ENCODE assay signal across 15 cellular contexts in the genomic region with DNA sequence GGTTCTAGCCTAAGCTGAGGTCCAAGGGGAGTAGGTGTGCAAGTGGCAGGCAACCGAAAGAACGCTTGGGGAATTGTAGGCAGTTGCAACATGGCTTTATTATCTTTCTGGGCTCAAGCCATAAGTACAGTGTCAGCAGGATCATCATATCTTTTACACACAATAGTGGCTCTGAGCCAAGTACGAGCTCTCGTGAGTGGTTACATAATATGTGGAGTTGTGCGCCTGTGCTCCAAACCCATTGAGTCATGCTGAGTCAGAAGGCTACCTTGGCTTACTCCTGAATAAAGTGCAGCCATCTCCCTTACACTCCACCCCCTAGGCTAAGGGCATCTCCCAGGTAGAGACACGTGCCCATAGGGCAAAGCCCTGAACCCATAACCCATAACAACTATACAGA.
DNase-seq lines count a peak whose midpoint lies in the region; TF ChIP-seq lines count a peak whose summit lies in the region.
"Had no signal": no experiment of that assay in that cellular context is flagged by ENCODE, and none has a peak within 500 bp of the region (broad histone marks: within the 10 kb centered on the region; RNA-seq: fewer than 3 reads in every experiment).

No MANE protein-coding gene starts in this region.

- no peak overlapping the region for H3K4me2 ChIP-seq in H9 (ENCODE audit: insufficient read depth, insufficient read length, low read length)

- H2AK5ac ChIP-seq in H9 (ENCODE audit: insufficient read length, low read length), result no peak overlapping the region

- no peak for TF ChIP-seq CTCF in MCF 10A (IDR thresholded peaks at IDR 0.05; ENCODE audit: unreplicated experiment)
- TF ChIP-seq CTCF in breast epithelium (IDR thresholded peaks at IDR 0.05), result no peak
- no peak for TF ChIP-seq CTCF in ovary (IDR thresholded peaks at IDR 0.05)
- TF ChIP-seq CTCF in H9 (conservative IDR thresholded peaks at IDR 0.05), result no peak

- POLR2A ChIA-PET in MCF 10A (lab: Yijun Ruan, JAX), result interaction anchor here (1.0 kb wide), 1 partner anchor 236 kb away, joined by 3 read pairs; no protein-coding TSS in a partner anchor

- no peak overlapping the region for H2BK5ac ChIP-seq in H9 (ENCODE audit: insufficient read length, low read length)

- H3K4ac ChIP-seq in H9 (ENCODE audit: low read depth, low read length), result no peak overlapping the region

- no peak overlapping the region for H3K9ac ChIP-seq in H9 (ENCODE audit: extremely low read depth, insufficient read length, low read length)

- peaks cover 0 to 10% of the 10 kb centered on the region in 2 donors for H3K9me3 ChIP-seq in breast epithelium
- no peaks in the 10 kb centered on the region for H3K9me3 ChIP-seq in ovary
- H3K9me3 ChIP-seq in effector memory CD4-positive, alpha-beta T cell (ENCODE audit: control insufficient read depth, low read length), result no peaks in the 10 kb centered on the region
- no peaks in the 10 kb centered on the region for H3K9me3 ChIP-seq in H9 (ENCODE audit: control insufficient read depth, low read depth, low read length)

- no peak overlapping the region for H3K27ac ChIP-seq in breast epithelium
- no peak overlapping the region for H3K27ac ChIP-seq in ovary
- no peak overlapping the region for H3K27ac ChIP-seq in effector memory CD4-positive, alpha-beta T cell (ENCODE audit: insufficient read depth, low read length, poor library complexity, severe bottlenecking)
- no peak overlapping the region for H3K27ac ChIP-seq in H9 (ENCODE audit: insufficient read length, low read depth, low read length)
- H3K27ac ChIP-seq: dorsolateral prefrontal cortex had no signal

- H3K4me1 ChIP-seq in breast epithelium (no peaks in the 10 kb centered on the region), ovary (ENCODE audit: insufficient read depth) (no peaks in the 10 kb centered on the region), H9 (ENCODE audit: insufficient read depth, low read length) (no peaks in the 10 kb centered on the region)
- no peaks in the 10 kb centered on the region for H3K4me1 ChIP-seq in effector memory CD4-positive, alpha-beta T cell (ENCODE audit: control insufficient read depth, insufficient read depth, low read length, poor library complexity, severe bottlenecking)

- H3K4me3 ChIP-seq in breast epithelium, result no peak overlapping the region
- no peak overlapping the region for H3K4me3 ChIP-seq in ovary
- no peak overlapping the region for H3K4me3 ChIP-seq in effector memory CD4-positive, alpha-beta T cell (ENCODE audit: insufficient read depth, low read depth, low read length, poor library complexity, severe bottlenecking)
- H3K4me3 ChIP-seq: dorsolateral prefrontal cortex had no signal

- H4K8ac ChIP-seq in H9 (replicated peaks; ENCODE audit: insufficient read length, low read depth, low read length), result no peak overlapping the region

- no peak overlapping the region for H2BK20ac ChIP-seq in H9 (ENCODE audit: low read depth, low read length, poor library complexity, severe bottlenecking)

- H3K4me3 Mint-ChIP-seq in MCF 10A (ENCODE audit: unreplicated experiment) (no peak overlapping the region), H9 (no peak overlapping the region)
- H3K4me3 Mint-ChIP-seq: activated T-helper 1 cell treated with anti-CD3 and anti-CD28 coated beads, Interleukin-12 subunit alpha, Interleukin-12 subunit beta, Interleukin-2, Interleukin-4 antibody, amounts not matched to agents 30 ng/mL and 10 ng/mL and 1 ng/mL, durations not matched to agents 14 hours and 24 hours and 36 hours; T-helper 17 cell had no signal

- no peak for TF ChIP-seq EP300 in ovary (IDR thresholded peaks at IDR 0.05)

- WGBS in ovary, 3 donors, result 85 to 90% (median 88%) methylated on average over 6 of the region's 6 CpGs
- no CpG with 5 or more reads among the region's 6 CpGs for WGBS in H9 (ENCODE audit: extremely low coverage, insufficient read length, low lambda C conversion rate)

- no peaks in the 10 kb centered on the region for H4K20me1 ChIP-seq in H9 (ENCODE audit: control insufficient read depth, insufficient read depth, insufficient read length)

- TF ChIP-seq POLR2A in breast epithelium (IDR thresholded peaks at IDR 0.05) (no peak), ovary (IDR thresholded peaks at IDR 0.05) (no peak)

- no peaks in the 10 kb centered on the region for H3K36me3 ChIP-seq in breast epithelium
- no peaks in the 10 kb centered on the region for H3K36me3 ChIP-seq in ovary
- H3K36me3 ChIP-seq in effector memory CD4-positive, alpha-beta T cell (ENCODE audit: control insufficient read depth, insufficient read depth, low read length), result no peaks in the 10 kb centered on the region

- CTCF ChIA-PET in MCF 10A (lab: Yijun Ruan, JAX), result interaction anchor here (0.6 kb wide), 1 partner anchor 220 kb away, joined by 3 read pairs; no protein-coding TSS in a partner anchor

- no peak overlapping the region for H2BK12ac ChIP-seq in H9 (ENCODE audit: insufficient read length, low read depth, low read length)

- no peak overlapping the region for H3K56ac ChIP-seq in H9 (ENCODE audit: insufficient read length, low read depth, low read length)

- no peaks in the 10 kb centered on the region for H3K23me2 ChIP-seq in H9 (ENCODE audit: insufficient read length, low read depth, low read length, poor library complexity, severe bottlenecking)

- H3K27ac Mint-ChIP-seq in MCF 10A (ENCODE audit: low read depth, unreplicated experiment) (no peak overlapping the region), H9 (no peak overlapping the region; a peak in 1 of 7 replicates)
- H3K27ac Mint-ChIP-seq: activated T-helper 1 cell treated with anti-CD3 and anti-CD28 coated beads, Interleukin-12 subunit alpha, Interleukin-12 subunit beta, Interleukin-2, Interleukin-4 antibody, amounts not matched to agents 30 ng/mL and 10 ng/mL and 1 ng/mL, durations not matched to agents 14 hours and 24 hours and 36 hours; T-helper 17 cell had no signal

- no peaks in the 10 kb centered on the region for H3K27me3 ChIP-seq in breast epithelium
- H3K27me3 ChIP-seq in ovary, result no peaks in the 10 kb centered on the region
- no peaks in the 10 kb centered on the region for H3K27me3 ChIP-seq in effector memory CD4-positive, alpha-beta T cell (replicated peaks; ENCODE audit: control insufficient read depth, insufficient read depth, low read length, poor library complexity, severe bottlenecking)
- H3K27me3 ChIP-seq in H9 (ENCODE audit: insufficient read depth, low read length), result no peaks in the 10 kb centered on the region
- H3K27me3 ChIP-seq: dorsolateral prefrontal cortex had no signal

- H3K79me2 ChIP-seq in H9 (ENCODE audit: insufficient read depth, low read length), result no peaks in the 10 kb centered on the region

- BruUV-seq in MCF 10A (replicated peaks; lab: Mats Ljungman, UMichigan), result no TSS peak

- H3K4me1 Mint-ChIP-seq in MCF 10A (ENCODE audit: insufficient read depth, unreplicated experiment) (peaks cover 7% of the 10 kb centered on the region), H9 (peaks cover 0 to 2% of the 10 kb centered on the region in 2 experiments; a peak in 1 of 4 replicates)
- H3K4me1 Mint-ChIP-seq: T-helper 17 cell had no signal

- no peak overlapping the region for H3K14ac ChIP-seq in H9 (ENCODE audit: insufficient read depth, low read length)

- H3K27me3 Mint-ChIP-seq in MCF 10A (ENCODE audit: insufficient read depth, unreplicated experiment) (no peaks in the 10 kb centered on the region), H9 (ENCODE audit: low read depth) (no peaks in the 10 kb centered on the region)
- H3K27me3 Mint-ChIP-seq: T-helper 17 cell had no signal

- no peak overlapping the region for H2AFZ ChIP-seq in H9 (ENCODE audit: low read length)

- DNase-seq in MCF 10A (ENCODE audit: unreplicated experiment) (peak; percentile 98), breast epithelium (ENCODE audit: low spot score in 2 of 2) (no peak), OCI-M1 (lab: John Stamatoyannopoulos, UW) (peak; percentile 42), dermis microvascular lymphatic vessel endothelial cell (ENCODE audit: low read depth in 2 of 2) (peak; percentile 37 to 48), ovary (no peak), mesenteric fat pad (ENCODE audit: low spot score) (no peak), H9 (no peak)
- no peak for DNase-seq in effector memory CD4-positive, alpha-beta T cell
- DNase-seq: activated CD4-positive, alpha-beta T cell treated with anti-CD3 and anti-CD28 coated beads, Interleukin-2, amount 50 U/mL, for 4 hours; dorsolateral prefrontal cortex; MM.1S; NCI-H345; occipital lobe; T-helper 17 cell had no signal

- no peaks in the 10 kb centered on the region for H3K79me1 ChIP-seq in H9 (ENCODE audit: insufficient read depth, low read depth, low read length, poor library complexity, severe bottlenecking)

- peaks cover 7% of the 10 kb centered on the region for H3K9me3 Mint-ChIP-seq in MCF 10A (ENCODE audit: unreplicated experiment)
- H3K9me3 Mint-ChIP-seq in H9, result peaks cover 4 to 7% of the 10 kb centered on the region in 2 experiments; a peak in 4 of 5 replicates
- H3K9me3 Mint-ChIP-seq: activated T-helper 1 cell treated with anti-CD3 and anti-CD28 coated beads, Interleukin-12 subunit alpha, Interleukin-12 subunit beta, Interleukin-2, Interleukin-4 antibody, amounts not matched to agents 30 ng/mL and 10 ng/mL and 1 ng/mL, durations not matched to agents 14 hours and 24 hours and 36 hours had no signal

- H4K91ac ChIP-seq in H9 (ENCODE audit: insufficient read length, low read depth, low read length), result no peak overlapping the region

- no peak overlapping the region for H3K18ac ChIP-seq in H9 (ENCODE audit: insufficient read length, low read depth, low read length)

- H3K36me3 Mint-ChIP-seq in MCF 10A (ENCODE audit: insufficient read depth, unreplicated experiment), result peaks cover 2% of the 10 kb centered on the region
- H3K36me3 Mint-ChIP-seq in H9 (ENCODE audit: insufficient read depth in 1 of 3, low read depth in 3 of 3), result no peaks in the 10 kb centered on the region; a peak in 2 of 7 replicates

- intact Hi-C loops in MCF 10A (cut with micrococcal nuclease), result no loop called here
- intact Hi-C loops in breast epithelium (cut with DNase I; ENCODE audit: low total_unique reads), result no loop called here
- intact Hi-C loops in ovary (cut with DNase I), result no loop called here

- no peak overlapping the region for H2BK15ac ChIP-seq in H9 (ENCODE audit: low read depth, low read length)

- H4K5ac ChIP-seq in H9 (ENCODE audit: insufficient read length, low read depth, low read length), result no peak overlapping the region

- H3K23ac ChIP-seq in H9 (ENCODE audit: insufficient read length, low read depth, low read length), result no peak overlapping the region

- no peak overlapping the region for H3T11ph ChIP-seq in H9 (ENCODE audit: low read length)

- no peak overlapping the region for H2BK120ac ChIP-seq in H9 (ENCODE audit: low read depth, low read length, poor library complexity, severe bottlenecking)

Comparison
In these comparisons a context has a peak if more than half of its experiments do, and no peak if none do; other contexts are left out.
1. DNase-seq: peak in MCF 10A (single experiment), OCI-M1 (single experiment) and dermis microvascular lymphatic vessel endothelial cell (2 of 2); none in breast epithelium (0 of 2), ovary (0 of 5), mesenteric fat pad (single experiment), effector memory CD4-positive, alpha-beta T cell (0 of 3) and H9 (single experiment).